In the genomic region with DNA sequence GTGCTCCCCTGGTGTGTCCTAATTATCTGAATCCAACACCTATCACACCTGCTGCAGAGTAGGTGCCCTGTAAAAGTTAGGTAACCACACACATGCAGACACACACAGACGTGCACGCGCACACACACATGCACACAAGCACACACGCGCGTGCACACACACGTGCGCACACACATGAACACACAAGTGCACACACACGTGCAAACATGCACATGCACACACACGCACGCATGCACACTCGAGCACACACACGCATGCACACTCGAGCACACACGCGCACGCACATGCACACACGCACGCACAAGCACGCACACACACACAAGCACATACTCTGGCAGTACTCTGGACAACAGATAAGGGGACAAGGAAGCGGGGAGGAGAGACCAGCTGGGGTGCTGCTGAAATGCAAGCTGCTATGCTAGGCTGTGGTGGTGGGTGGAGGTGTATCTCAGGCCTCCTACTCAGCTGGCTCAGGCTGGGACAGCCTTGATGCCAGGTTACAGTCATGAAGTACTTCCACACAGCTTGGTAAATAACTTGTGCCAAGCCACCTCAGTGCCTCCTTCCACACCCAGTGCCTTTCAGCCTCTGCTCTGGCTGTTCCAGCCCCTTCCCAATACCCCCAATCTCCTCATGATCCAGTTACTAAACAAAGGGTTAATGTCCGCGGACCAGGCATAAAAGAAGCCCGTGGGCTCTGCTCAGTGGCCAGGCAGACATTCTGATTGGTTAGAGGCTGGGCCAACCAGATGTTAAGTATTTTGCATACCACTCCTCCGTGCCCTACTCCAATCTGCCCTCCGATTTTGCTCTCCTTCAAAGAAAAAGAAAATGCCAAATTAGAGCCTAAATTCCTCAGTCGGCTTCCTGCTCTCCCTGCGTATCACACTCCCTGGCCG, we compare ENCODE assay signal across 15 cellular contexts.
DNase-seq lines count a peak whose midpoint lies in the region; ATAC-seq and TF ChIP-seq lines count a peak whose summit lies in the region.
"Had no signal": no experiment of that assay in that cellular context is flagged by ENCODE, and none has a peak within 500 bp of the region (broad histone marks: within the 10 kb centered on the region; RNA-seq: fewer than 3 reads in every experiment).

No MANE protein-coding gene starts in this region.

- H3K9me1 ChIP-seq in IMR-90 (ENCODE audit: insufficient read depth, low read length) = peaks cover 5% of the 10 kb centered on the region; the same call in 1 of the 2 replicates

- 57% methylated on average over 3 of the region's 29 CpGs; no CpG with 5 or more reads in 1 of the 2 experiments for WGBS in IMR-90 (ENCODE audit: extremely low coverage in 2 of 2, insufficient read length in 1 of 2), 2 experiments
- no CpG with 5 or more reads among the region's 29 CpGs for WGBS in mesendoderm (ENCODE audit: extremely low coverage, insufficient coverage, low lambda C conversion rate)

- H3K36me3 Mint-ChIP-seq in chondrocyte (ENCODE audit: low read depth) = no peaks in the 10 kb centered on the region

- H3K9me3 ChIP-seq in IMR-90 (ENCODE audit: control insufficient read depth, insufficient read depth, low read length) (no peaks in the 10 kb centered on the region), thoracic aorta (no peaks in the 10 kb centered on the region), WERI-Rb-1 (ENCODE audit: severe bottlenecking) (no peaks in the 10 kb centered on the region)

- no peak overlapping the region for H3K27ac ChIP-seq in IMR-90 (ENCODE audit: insufficient read depth, low read length)
- H3K27ac ChIP-seq in mesendoderm (ENCODE audit: low read depth, low read length) = no peak overlapping the region
- no peak overlapping the region for H3K27ac ChIP-seq in thoracic aorta
- H3K27ac ChIP-seq in WERI-Rb-1 = no peak overlapping the region
- H3K27ac ChIP-seq: C4-2B, PC-9, VCaP had no signal

- dilution Hi-C loops in IMR-90 (cut with HindIII; ENCODE audit: low sequenced_read_pairs, unreplicated experiment) = no loop called here

- H2AK9ac ChIP-seq in IMR-90 (replicated peaks; ENCODE audit: low read depth, low read length, poor library complexity) = no peak overlapping the region

- no peak overlapping the region for H3K18ac ChIP-seq in IMR-90 (ENCODE audit: low read depth, low read length)
- no peak overlapping the region for H3K18ac ChIP-seq in mesendoderm (ENCODE audit: low read length)

- TF ChIP-seq CTCF in IMR-90 (conservative IDR thresholded peaks at IDR 0.05; ENCODE audit: low read depth, low read length) (no peak), chondrocyte (IDR thresholded peaks at IDR 0.05) (no peak), thoracic aorta (IDR thresholded peaks at IDR 0.05) (no peak), WERI-Rb-1 (IDR thresholded peaks at IDR 0.05; ENCODE audit: low read depth, low read length) (no peak)

- H3K9me3 Mint-ChIP-seq in chondrocyte (ENCODE audit: low read depth) = no peaks in the 10 kb centered on the region

- CTCF ChIA-PET in IMR-90 (lab: Yijun Ruan, JAX) = no interaction called here

- H3K4me2 ChIP-seq in IMR-90 (ENCODE audit: low read depth, low read length) (no peak overlapping the region), mesendoderm (ENCODE audit: low read length) (peak overlapping the region; percentile 19)
- H3K4me2 ChIP-seq: PC-9 had no signal

- H3K4me1 ChIP-seq in IMR-90 (ENCODE audit: control insufficient read depth, insufficient read depth, low read length) (peaks cover 7% of the 10 kb centered on the region; the same call in 1 of the 2 replicates), mesendoderm (ENCODE audit: control insufficient read depth, low read depth, low read length) (peaks cover 10% of the 10 kb centered on the region), thoracic aorta (ENCODE audit: control insufficient read depth in 1 of 2, low read depth in 2 of 2) (no peaks in the 10 kb centered on the region)

- no peak overlapping the region for H3K4ac ChIP-seq in IMR-90 (ENCODE audit: low read depth, low read length)
- no peak overlapping the region for H3K4ac ChIP-seq in mesendoderm (ENCODE audit: low read depth, low read length)

- H3K4me3 Mint-ChIP-seq in chondrocyte (ENCODE audit: unreplicated experiment) = peak overlapping the region; percentile 53

- in situ Hi-C loops in IMR-90 (cut with MboI; ENCODE audit: low sequenced_read_pairs) = no loop called here

- POLR2A ChIA-PET in IMR-90 (lab: Charles Lee; ENCODE audit: unreplicated experiment) = no interaction called here

- no peak overlapping the region for H4K8ac ChIP-seq in IMR-90 (ENCODE audit: low read depth in 2 of 2, low read length in 2 of 2)
- no peak overlapping the region for H4K8ac ChIP-seq in mesendoderm (ENCODE audit: low read depth, low read length)

- H3K9ac ChIP-seq in IMR-90 (ENCODE audit: low read depth, low read length) (no peak overlapping the region), mesendoderm (ENCODE audit: low read length) (peak overlapping the region; percentile 26)

- peak overlapping the region; percentile 8 for H2AFZ ChIP-seq in IMR-90 (replicated peaks; ENCODE audit: low read length, poor library complexity)
- H2AFZ ChIP-seq: PC-9 had no signal

- no peak overlapping the region for H2BK20ac ChIP-seq in IMR-90 (ENCODE audit: low read depth, low read length)

- no peak for DNase-seq in IMR-90
- no peak for DNase-seq in chondrocyte (ENCODE audit: low spot score)
- DNase-seq in mesendoderm = peak; percentile 84
- DNase-seq in thoracic aorta (ENCODE audit: low spot score) = no peak
- no peak for DNase-seq in NCI-H1694 (lab: John Stamatoyannopoulos, UW)
- DNase-seq in WERI-Rb-1 = no peak
- DNase-seq: activated gamma-delta T cell; DND-41; mammary epithelial cell; NCI-H524; PC-9; stimulated activated naive CD4-positive, alpha-beta T cell treated with Interleukin-2 at 50 U/mL for 16 hours had no signal

- H3K56ac ChIP-seq in IMR-90 (ENCODE audit: extremely low read depth, insufficient read depth, low read length) (no peak overlapping the region), mesendoderm (ENCODE audit: low read length) (peak overlapping the region; percentile 62)

- H3K79me2 ChIP-seq in mesendoderm (ENCODE audit: control insufficient read depth, insufficient read depth, low read length) = no peaks in the 10 kb centered on the region

- BruUV-seq in IMR-90 (replicated peaks; lab: Mats Ljungman, UMichigan) = no TSS peak

- H2AK5ac ChIP-seq in IMR-90 (ENCODE audit: low read depth, low read length) (no peak overlapping the region), mesendoderm (ENCODE audit: low read length) (no peak overlapping the region)

- no peak overlapping the region for H3K23ac ChIP-seq in IMR-90 (ENCODE audit: low read depth, low read length)
- H3K23ac ChIP-seq in mesendoderm (ENCODE audit: low read length) = no peak overlapping the region

- peaks cover 12% of the 10 kb centered on the region for H3K4me1 Mint-ChIP-seq in chondrocyte (ENCODE audit: low read depth)

- H3K79me1 ChIP-seq in IMR-90 (ENCODE audit: low read depth in 1 of 2, low read length in 2 of 2) (no peaks in the 10 kb centered on the region), mesendoderm (ENCODE audit: low read length) (no peaks in the 10 kb centered on the region)

- H4K91ac ChIP-seq in IMR-90 (ENCODE audit: insufficient read depth, low read depth, low read length) = no peak overlapping the region

- H3K4me3 ChIP-seq in IMR-90 (ENCODE audit: insufficient read depth, low read depth, low read length) (no peak overlapping the region), mesendoderm (ENCODE audit: low read length) (no peak overlapping the region), thoracic aorta (peak overlapping the region; percentile 50), WERI-Rb-1 (ENCODE audit: low read depth, low read length) (no peak overlapping the region)
- H3K4me3 ChIP-seq: PC-9 had no signal

- H3K27me3 ChIP-seq in IMR-90 (ENCODE audit: control insufficient read depth, insufficient read depth, low read length) (no peaks in the 10 kb centered on the region), mesendoderm (ENCODE audit: insufficient read depth, low read length, poor library complexity) (no peaks in the 10 kb centered on the region), thoracic aorta (replicated peaks; ENCODE audit: insufficient read depth) (no peaks in the 10 kb centered on the region), WERI-Rb-1 (ENCODE audit: insufficient read depth, low read depth, severe bottlenecking) (no peaks in the 10 kb centered on the region)

- no peak overlapping the region for H3K27ac Mint-ChIP-seq in chondrocyte (ENCODE audit: unreplicated experiment)

- H3K36me3 ChIP-seq in IMR-90 (ENCODE audit: control insufficient read depth, insufficient read depth, low read length) (peaks cover 1% of the 10 kb centered on the region; the same call in 1 of the 2 replicates), mesendoderm (ENCODE audit: control insufficient read depth, insufficient read depth, low read length) (no peaks in the 10 kb centered on the region), thoracic aorta (no peaks in the 10 kb centered on the region), WERI-Rb-1 (no peaks in the 10 kb centered on the region)

- H3K14ac ChIP-seq in IMR-90 (replicated peaks; ENCODE audit: low read depth, low read length) = no peak overlapping the region

- intact Hi-C loops in IMR-90 (cut with micrococcal nuclease) = no loop called here

- TF ChIP-seq POLR2A in IMR-90 (IDR thresholded peaks at IDR 0.05; ENCODE audit: low read depth, low read length) = no peak

- H2BK120ac ChIP-seq in IMR-90 (ENCODE audit: low read depth, low read length) (no peak overlapping the region), mesendoderm (ENCODE audit: low read depth, low read length) (no peak overlapping the region)

- no peak overlapping the region for H2BK15ac ChIP-seq in IMR-90 (ENCODE audit: low read depth, low read length)
- H2BK15ac ChIP-seq in mesendoderm (replicated peaks; ENCODE audit: low read depth) = no peak overlapping the region

- H4K5ac ChIP-seq in IMR-90 (ENCODE audit: low read depth, low read length) = no peak overlapping the region
- H4K5ac ChIP-seq in mesendoderm (ENCODE audit: low read length) = no peak overlapping the region

- H4K20me1 ChIP-seq in IMR-90 (ENCODE audit: insufficient read depth, low read length) = no peaks in the 10 kb centered on the region

- no peak for TF ChIP-seq RAD21 in IMR-90 (IDR thresholded peaks at IDR 0.05; ENCODE audit: low read length)

- H3K27me3 Mint-ChIP-seq in chondrocyte (ENCODE audit: low read depth) = no peaks in the 10 kb centered on the region

- no peak overlapping the region for H2BK5ac ChIP-seq in IMR-90 (ENCODE audit: low read depth, low read length, poor library complexity, severe bottlenecking)
- no peak overlapping the region for H2BK5ac ChIP-seq in mesendoderm (ENCODE audit: low read length)

- ATAC-seq in IMR-90 (ENCODE audit: low read depth) = peak; percentile 64
- ATAC-seq in thoracic aorta (ENCODE audit: insufficient number of reproducible peaks, low FRiP score, low read depth) = no peak
- no peak for ATAC-seq in HG03097 (IDR thresholded peaks at IDR 0.05; ENCODE audit: low FRiP score, unreplicated experiment)

TF ChIP-seq in IMR-90, 13 proteins besides CTCF, POLR2A, EP300 and RAD21 (continues in another document):
- no peak for TF ChIP-seq CHD1 (IDR thresholded peaks at IDR 0.05; ENCODE audit: low read depth, low read length)
